Comparison of ENCODE assay signal across 14 cellular contexts in the genomic region with DNA sequence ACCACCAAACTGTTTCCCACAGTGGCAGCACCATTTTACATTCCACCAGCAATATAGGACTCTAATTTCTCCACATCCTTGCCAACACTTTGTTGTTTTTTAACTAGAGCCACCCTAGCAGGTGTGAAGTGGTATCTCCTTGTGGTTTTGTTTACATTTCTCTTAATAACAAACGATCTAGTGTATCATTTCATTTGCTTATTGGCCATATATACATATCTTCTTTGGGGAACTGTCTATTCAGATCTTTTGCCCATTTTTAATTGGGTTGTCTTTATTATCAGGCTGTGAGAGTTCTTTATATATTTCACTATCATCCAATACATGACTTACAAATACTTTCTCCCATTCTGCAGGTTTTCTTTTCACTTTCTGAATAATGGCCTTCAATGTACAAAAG. TPM values are rescaled to one million over a fixed set of nuclear protein-coding genes. Genes with fewer than 3 reads are reported as not detected.
DNase-seq lines count a peak whose midpoint lies in the region; ATAC-seq and TF ChIP-seq lines count a peak whose summit lies in the region.
"Had no signal": no experiment of that assay in that cellular context is flagged by ENCODE, and none has a peak within 500 bp of the region (broad histone marks: within the 10 kb centered on the region; RNA-seq: fewer than 3 reads in every experiment).

No MANE protein-coding gene starts in this region.

- intact Hi-C loops in cardiac septum (cut with DNase I): no loop called here

- peaks cover 45% of the 10 kb centered on the region for H3K4me1 Mint-ChIP-seq in activated T-cell treated with anti-CD3 and anti-CD28 coated beads, Interleukin-2, amount 50 U/mL, for 72 hours (ENCODE audit: low read depth)
- H3K4me1 Mint-ChIP-seq in immature natural killer cell: peaks cover 65 to 93% of the 10 kb centered on the region in 2 donors

- peak overlapping the region; percentile 29 for H3K27ac Mint-ChIP-seq in activated T-cell treated with anti-CD3 and anti-CD28 coated beads, Interleukin-2, amount 50 U/mL, for 72 hours
- H3K27ac Mint-ChIP-seq in immature natural killer cell: peak overlapping the region in 4 of 6 donors; percentile 21 to 63 (median 54)

- CTCF ChIA-PET in HEK293 (lab: Yijun Ruan, JAX): no interaction called here

- TF ChIP-seq CTCF in HEK293 (tag by site-specific recombination; IDR thresholded peaks at IDR 0.05): no peak

- H3K27me3 Mint-ChIP-seq in activated T-cell treated with anti-CD3 and anti-CD28 coated beads, Interleukin-2, amount 50 U/mL, for 72 hours (ENCODE audit: low read depth): no peaks in the 10 kb centered on the region
- H3K27me3 Mint-ChIP-seq in immature natural killer cell (ENCODE audit: low read depth in 3 of 3): peaks cover 0 to 1% (median 0%) of the 10 kb centered on the region in 3 donors
- H3K27me3 Mint-ChIP-seq: CD4-positive, alpha-beta memory T cell had no signal

- H3K4me3 Mint-ChIP-seq in activated T-cell treated with anti-CD3 and anti-CD28 coated beads, Interleukin-2, amount 50 U/mL, for 72 hours: no peak overlapping the region
- peak overlapping the region in 2 of 5 donors; percentile 8 to 19 for H3K4me3 Mint-ChIP-seq in immature natural killer cell

- H3K27ac ChIP-seq in HEK293 (ENCODE audit: extremely low read depth, low read depth, low read length): no peak overlapping the region

- POLR2A ChIA-PET in HEK293 (lab: Yijun Ruan, JAX): no interaction called here

- H3K36me3 Mint-ChIP-seq in activated T-cell treated with anti-CD3 and anti-CD28 coated beads, Interleukin-2, amount 50 U/mL, for 72 hours (ENCODE audit: insufficient read depth in 2 of 2): peaks cover 5 to 19% of the 10 kb centered on the region in 2 donors
- peaks cover 7 to 8% (median 7%) of the 10 kb centered on the region in 3 donors for H3K36me3 Mint-ChIP-seq in immature natural killer cell

- no peak for DNase-seq in activated T-cell treated with anti-CD3 and anti-CD28 coated beads, Interleukin-2, amount 50 U/mL, for 72 hours
- no peak for DNase-seq in activated T-cell treated with anti-CD3 and anti-CD28 coated beads, Interleukin-2, amount 50 U/mL, for 1 hour
- no peak for DNase-seq in immature natural killer cell
- no peak for DNase-seq in cardiac septum (ENCODE audit: low spot score)
- DNase-seq: C1 segment of cervical spinal cord; CD4-positive, alpha-beta memory T cell; COR-L47; DMS153; DMS79 treated with DMSO at 0.1 percent for 48 hours; GF-D8; GOT3 had no signal

- peaks cover 4 to 11% of the 10 kb centered on the region in 2 donors for H3K9me3 Mint-ChIP-seq in activated T-cell treated with anti-CD3 and anti-CD28 coated beads, Interleukin-2, amount 50 U/mL, for 72 hours
- peaks cover 0 to 2% (median 0%) of the 10 kb centered on the region in 6 donors for H3K9me3 Mint-ChIP-seq in immature natural killer cell

- H3K36me3 ChIP-seq in HEK293 (ENCODE audit: control insufficient read depth in 2 of 2, insufficient read depth in 1 of 2, low read length in 2 of 2): no peaks in the 10 kb centered on the region
- H3K36me3 ChIP-seq: HAP-1 had no signal

- no peak overlapping the region for H3K4me3 ChIP-seq in HEK293 (ENCODE audit: low read depth, low read length)
- H3K4me3 ChIP-seq: HAP-1 had no signal

- no peaks in the 10 kb centered on the region for H3K4me1 ChIP-seq in HEK293 (ENCODE audit: control insufficient read depth, insufficient read depth, low read length)

- no peak for ATAC-seq in activated T-cell treated with anti-CD3 and anti-CD28 coated beads, Interleukin-2, amount 50 U/mL, for 72 hours (replicated peaks in 1 of 2)
- ATAC-seq in HG03354 (IDR thresholded peaks at IDR 0.05; ENCODE audit: poor library complexity, severe bottlenecking, unreplicated experiment): no peak

- no peaks in the 10 kb centered on the region for H3K9me3 ChIP-seq in HEK293 (ENCODE audit: control insufficient read depth, insufficient read depth, low read depth, low read length)
- H3K9me3 ChIP-seq: HAP-1 had no signal

TF ChIP-seq in HEK293, 187 proteins besides CTCF, POLR2A, EP300 and RAD21:
- TF ChIP-seq PRDM1 (tag by site-specific recombination; IDR thresholded peaks at IDR 0.05) (0 out of 2 replicates have a peak, but pooled peaks have one; percentile 37), ZNF391 (tag by site-specific recombination; IDR thresholded peaks at IDR 0.05; ENCODE audit: borderline replicate concordance, low read depth) (no peak), SETDB1 (IDR thresholded peaks at IDR 0.05; ENCODE audit: insufficient read length, low read length) (peak; percentile 51)

RNA-seq across cellular contexts. Expression of a gene that starts 18.0 kb away (rescaled TPM):
- 10 to 100 TPM; 34.1 to 42.4 TPM for total RNA-seq in activated T-cell treated with anti-CD3 and anti-CD28 coated beads, Interleukin-2, amount 50 U/mL, for 72 hours
- polyA plus RNA-seq in immature natural killer cell: 10 to 100 TPM; 17.3 to 43.3 (median 28.0) TPM
- 23.4 TPM for total RNA-seq in cardiac septum
